ENCODE assay signal across 9 cellular contexts in genomic region chr10:69567920-69568319, GRCh38. TPM values are rescaled to one million over a fixed set of nuclear protein-coding genes. Genes with fewer than 3 reads are reported as not detected.
DNase-seq lines count a peak whose midpoint lies in the region; ATAC-seq and TF ChIP-seq lines count a peak whose summit lies in the region.
"Had no signal": no experiment of that assay in that cellular context is flagged by ENCODE, and none has a peak within 500 bp of the region (broad histone marks: within the 10 kb centered on the region; RNA-seq: fewer than 3 reads in every experiment).

No MANE protein-coding gene starts in this region.

- intact Hi-C loops in left ventricle myocardium inferior (cut with micrococcal nuclease) = no loop called here

- H3K27ac Mint-ChIP-seq in activated CD4-positive, alpha-beta T cell treated with anti-CD3 and anti-CD28 coated beads, Interleukin-2, amount 10 ng/mL, durations not matched to agents 7 days and 5 days = no peak overlapping the region

- H3K27ac ChIP-seq in SK-N-SH (ENCODE audit: low read depth in 2 of 2, low read length in 1 of 2) (no peak overlapping the region), left ventricle myocardium inferior (replicated peaks) (no peak overlapping the region)

- no peaks in the 10 kb centered on the region for H3K9me2 ChIP-seq in SK-N-SH

- DNase-seq in SK-N-SH = no peak
- peak; percentile 52 for DNase-seq in activated CD4-positive, alpha-beta T cell treated with anti-CD3 and anti-CD28 coated beads, Interleukin-2, amount 10 ng/mL, durations not matched to agents 7 days and 5 days
- peak; percentile 33 for DNase-seq in left ventricle myocardium inferior
- peak; percentile 39 to 40 for DNase-seq in stimulated activated CD4-positive, alpha-beta T cell treated with anti-CD3 and anti-CD28 coated beads, Interleukin-2, amount 100 ng/mL, for 48 hours
- DNase-seq in DMS153 treated with DMSO at 0.1 percent for 48 hours (lab: John Stamatoyannopoulos, UW; ENCODE audit: unreplicated experiment) = no peak
- DNase-seq: 8988T had no signal

- peaks cover 72% of the 10 kb centered on the region for H3K27me3 Mint-ChIP-seq in activated CD4-positive, alpha-beta T cell treated with anti-CD3 and anti-CD28 coated beads, Interleukin-2, amount 10 ng/mL, durations not matched to agents 7 days and 5 days

- H3K4me1 ChIP-seq in SK-N-SH (ENCODE audit: control insufficient read depth in 1 of 2, insufficient read depth in 2 of 2, low read depth in 1 of 2, low read length in 1 of 2) (peaks cover 0 to 6% of the 10 kb centered on the region in 2 experiments; a peak in 1 of 4 replicates), left ventricle myocardium inferior (peaks cover 12% of the 10 kb centered on the region)

- no peaks in the 10 kb centered on the region for H3F3A ChIP-seq in SK-N-SH (replicated peaks; ENCODE audit: insufficient read depth)

- H3K27me3 ChIP-seq in SK-N-SH (ENCODE audit: insufficient read depth) (peaks cover 47% of the 10 kb centered on the region), left ventricle myocardium inferior (ENCODE audit: low read depth) (peaks cover 95% of the 10 kb centered on the region)

- no peaks in the 10 kb centered on the region for H4K20me1 ChIP-seq in SK-N-SH (ENCODE audit: insufficient read depth)

- TF ChIP-seq EP300 in SK-N-SH (IDR thresholded peaks at IDR 0.05; ENCODE audit: borderline replicate concordance in 1 of 2, low read depth in 1 of 2, low read length in 1 of 2) = no peak

- TF ChIP-seq CTCF in SK-N-SH (IDR thresholded peaks at IDR 0.05) = no peak
- TF ChIP-seq CTCF in left ventricle myocardium inferior (IDR thresholded peaks at IDR 0.05; ENCODE audit: borderline replicate concordance) = no peak

- H3K79me2 ChIP-seq in SK-N-SH (ENCODE audit: insufficient read depth) = no peaks in the 10 kb centered on the region

- no peak overlapping the region for H3K9ac ChIP-seq in SK-N-SH

- WGBS in SK-N-SH (ENCODE audit: low lambda C conversion rate) = 51% methylated on average over 11 of the region's 15 CpGs

- no peak overlapping the region for H3K4me3 ChIP-seq in SK-N-SH (ENCODE audit: low read depth in 2 of 2, low read length in 1 of 2)
- H3K4me3 ChIP-seq in left ventricle myocardium inferior = no peak overlapping the region

- peaks cover 10% of the 10 kb centered on the region for H3K4me1 Mint-ChIP-seq in activated CD4-positive, alpha-beta T cell treated with anti-CD3 and anti-CD28 coated beads, Interleukin-2, amount 10 ng/mL, durations not matched to agents 7 days and 5 days

- no peaks in the 10 kb centered on the region for H3K36me3 Mint-ChIP-seq in activated CD4-positive, alpha-beta T cell treated with anti-CD3 and anti-CD28 coated beads, Interleukin-2, amount 10 ng/mL, durations not matched to agents 7 days and 5 days (ENCODE audit: low read depth)

- H3K9me3 ChIP-seq in SK-N-SH (no peaks in the 10 kb centered on the region), left ventricle myocardium inferior (replicated peaks) (no peaks in the 10 kb centered on the region)

- no peaks in the 10 kb centered on the region for H3K9me3 Mint-ChIP-seq in activated CD4-positive, alpha-beta T cell treated with anti-CD3 and anti-CD28 coated beads, Interleukin-2, amount 10 ng/mL, durations not matched to agents 7 days and 5 days

- CTCF ChIA-PET in SK-N-SH (lab: Yijun Ruan, JAX) = interaction anchor here (0.8 to 2.7 kb wide), 3 partner anchors 12 to 76 kb away, joined by 3 to 9 read pairs (median 3); no protein-coding TSS in a partner anchor
- CTCF ChIA-PET in activated CD4-positive, alpha-beta T cell treated with anti-CD3 and anti-CD28 coated beads, Interleukin-2, amount 10 ng/mL, durations not matched to agents 7 days and 5 days (lab: Charles Lee) = interaction anchor here (0.9 to 1.4 kb wide), 2 partner anchors 11 to 67 kb away, joined by 4 to 5 read pairs; no protein-coding TSS in a partner anchor

- TF ChIP-seq RAD21 in SK-N-SH (IDR thresholded peaks at IDR 0.05; ENCODE audit: low read length) = no peak

- POLR2A ChIA-PET in SK-N-SH (lab: Yijun Ruan, JAX) = no interaction called here
- POLR2A ChIA-PET in activated CD4-positive, alpha-beta T cell treated with anti-CD3 and anti-CD28 coated beads, Interleukin-2, amount 10 ng/mL, durations not matched to agents 7 days and 5 days (lab: Charles Lee) = no interaction called here

- no peak overlapping the region for H3K4me2 ChIP-seq in SK-N-SH

- ATAC-seq in SK-N-SH treated with all-trans-retinoic acid at 6 μM for 48 hours (no peak), HG03432 (IDR thresholded peaks at IDR 0.05; ENCODE audit: unreplicated experiment) (no peak), HG02759 (IDR thresholded peaks at IDR 0.05; ENCODE audit: unreplicated experiment) (no peak)

- no peak overlapping the region for H2AFZ ChIP-seq in SK-N-SH (ENCODE audit: low read depth)

- H3K4me3 Mint-ChIP-seq in activated CD4-positive, alpha-beta T cell treated with anti-CD3 and anti-CD28 coated beads, Interleukin-2, amount 10 ng/mL, durations not matched to agents 7 days and 5 days = no peak overlapping the region

- no peaks in the 10 kb centered on the region for H3K36me3 ChIP-seq in SK-N-SH (replicated peaks in 1 of 2; ENCODE audit: control insufficient read depth in 1 of 2, insufficient read depth in 2 of 2, low read length in 1 of 2)
- no peaks in the 10 kb centered on the region for H3K36me3 ChIP-seq in left ventricle myocardium inferior

TF ChIP-seq in SK-N-SH, 30 proteins besides CTCF, POLR2A, EP300 and RAD21:
- TF ChIP-seq TCF12 (IDR thresholded peaks at IDR 0.05) (no peak), JUND (IDR thresholded peaks at IDR 0.05) (no peak), RCOR1 (IDR thresholded peaks at IDR 0.05; ENCODE audit: low read length) (no peak)
- TF ChIP-seq, protein P1, sequence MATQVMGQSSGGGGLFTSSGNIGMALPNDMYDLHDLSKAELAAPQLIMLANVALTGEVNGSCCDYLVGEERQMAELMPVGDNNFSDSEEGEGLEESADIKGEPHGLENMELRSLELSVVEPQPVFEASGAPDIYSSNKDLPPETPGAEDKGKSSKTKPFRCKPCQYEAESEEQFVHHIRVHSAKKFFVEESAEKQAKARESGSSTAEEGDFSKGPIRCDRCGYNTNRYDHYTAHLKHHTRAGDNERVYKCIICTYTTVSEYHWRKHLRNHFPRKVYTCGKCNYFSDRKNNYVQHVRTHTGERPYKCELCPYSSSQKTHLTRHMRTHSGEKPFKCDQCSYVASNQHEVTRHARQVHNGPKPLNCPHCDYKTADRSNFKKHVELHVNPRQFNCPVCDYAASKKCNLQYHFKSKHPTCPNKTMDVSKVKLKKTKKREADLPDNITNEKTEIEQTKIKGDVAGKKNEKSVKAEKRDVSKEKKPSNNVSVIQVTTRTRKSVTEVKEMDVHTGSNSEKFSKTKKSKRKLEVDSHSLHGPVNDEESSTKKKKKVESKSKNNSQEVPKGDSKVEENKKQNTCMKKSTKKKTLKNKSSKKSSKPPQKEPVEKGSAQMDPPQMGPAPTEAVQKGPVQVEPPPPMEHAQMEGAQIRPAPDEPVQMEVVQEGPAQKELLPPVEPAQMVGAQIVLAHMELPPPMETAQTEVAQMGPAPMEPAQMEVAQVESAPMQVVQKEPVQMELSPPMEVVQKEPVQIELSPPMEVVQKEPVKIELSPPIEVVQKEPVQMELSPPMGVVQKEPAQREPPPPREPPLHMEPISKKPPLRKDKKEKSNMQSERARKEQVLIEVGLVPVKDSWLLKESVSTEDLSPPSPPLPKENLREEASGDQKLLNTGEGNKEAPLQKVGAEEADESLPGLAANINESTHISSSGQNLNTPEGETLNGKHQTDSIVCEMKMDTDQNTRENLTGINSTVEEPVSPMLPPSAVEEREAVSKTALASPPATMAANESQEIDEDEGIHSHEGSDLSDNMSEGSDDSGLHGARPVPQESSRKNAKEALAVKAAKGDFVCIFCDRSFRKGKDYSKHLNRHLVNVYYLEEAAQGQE (IDR thresholded peaks at IDR 0.05; ENCODE audit: low read depth, low read length) = peak; percentile 94

TF ChIP-seq in SK-N-SH treated with all-trans-retinoic acid at 6 μM for 48 hours, 23 proteins besides CTCF, POLR2A, EP300 and RAD21 (continues in another document):
- TF ChIP-seq ISL1 (CRISPR knock-in tag; IDR thresholded peaks at IDR 0.05) (no peak), BACH2 (CRISPR knock-in tag; IDR thresholded peaks at IDR 0.05; ENCODE audit: borderline replicate concordance) (no peak), ARNTL (CRISPR knock-in tag; IDR thresholded peaks at IDR 0.05; ENCODE audit: borderline replicate concordance, low read depth) (no peak), ZNF70 (CRISPR knock-in tag; IDR thresholded peaks at IDR 0.05) (no peak), CSDC2 (CRISPR knock-in tag; IDR thresholded peaks at IDR 0.05) (no peak), TCF4 (CRISPR knock-in tag; IDR thresholded peaks at IDR 0.05; ENCODE audit: borderline replicate concordance) (no peak), PPARA (CRISPR knock-in tag; IDR thresholded peaks at IDR 0.05; ENCODE audit: borderline replicate concordance) (no peak), CREB5 (CRISPR knock-in tag; IDR thresholded peaks at IDR 0.05; ENCODE audit: low read depth) (no peak)

RNA-seq across cellular contexts. Expression of gene NEUROG3, which starts 5.3 kb away (rescaled TPM):
- not detected in 2 replicates for polyA plus RNA-seq in SK-N-SH (2012; rRNA removed)
- polyA plus RNA-seq in SK-N-SH (2012; cell fraction: cytosol; rRNA removed) = not detected in 2 replicates
- not detected in 2 replicates for polyA plus RNA-seq in SK-N-SH (2012; cell fraction: nucleus; rRNA removed)
- total RNA-seq in activated CD4-positive, alpha-beta T cell treated with anti-CD3 and anti-CD28 coated beads, Interleukin-2, amount 10 ng/mL, durations not matched to agents 7 days and 5 days = not detected
- not detected for total RNA-seq in left ventricle myocardium inferior

Comparison
In these comparisons a context has a peak if more than half of its experiments do, and no peak if none do; other contexts are left out.
1. DNase-seq: peak in activated CD4-positive, alpha-beta T cell treated with anti-CD3 and anti-CD28 coated beads, Interleukin-2, amount 10 ng/mL, durations not matched to agents 7 days and 5 days (single experiment), left ventricle myocardium inferior (single experiment) and stimulated activated CD4-positive, alpha-beta T cell treated with anti-CD3 and anti-CD28 coated beads, Interleukin-2, amount 100 ng/mL, for 48 hours (2 of 2); none in SK-N-SH (single experiment) and DMS153 treated with DMSO at 0.1 percent for 48 hours (single experiment).